ENCODE assay signal across 24 cellular contexts in genomic region chr19:50972795-50973376, GRCh38. TPM values are rescaled to one million over a fixed set of nuclear protein-coding genes. Genes with fewer than 3 reads are reported as not detected.
A peak's percentile ranks its signal among the peaks of the same experiment; 100 is the strongest.
DNase-seq lines count a peak whose midpoint lies in the region; ATAC-seq and TF ChIP-seq lines count a peak whose summit lies in the region.
"Had no signal": no experiment of that assay in that cellular context is flagged by ENCODE, and none has a peak within 500 bp of the region (broad histone marks: within the 10 kb centered on the region; RNA-seq: fewer than 3 reads in every experiment).

No MANE protein-coding gene starts in this region.

- CTCF ChIA-PET in HCT116 (lab: Charles Lee) (no interaction called here), PC-9 (lab: Charles Lee) (interaction anchor here (1.3 kb wide), 1 partner anchor 44 kb away, joined by 6 read pairs; no protein-coding TSS in a partner anchor)

- no peak overlapping the region for H3K27ac ChIP-seq in HCT116 (ENCODE audit: low read depth, low read length)
- peak overlapping the region; percentile 78 for H3K27ac ChIP-seq in PC-9
- H3K27ac ChIP-seq in esophagus (ENCODE audit: low read depth in 2 of 2, low read length in 1 of 2) = peak overlapping the region; percentile 54 to 79
- no peak overlapping the region for H3K27ac ChIP-seq in trophoblast cell (ENCODE audit: low read depth, low read length)
- H3K27ac ChIP-seq: A549; BLaER1 treated with 17β-estradiol and CSF1 and Interleukin-3, amounts not matched to agents 10 nM and 100 nM; RWPE1 had no signal

- H3K79me2 ChIP-seq in HCT116 (ENCODE audit: insufficient read depth, low read length) (no peaks in the 10 kb centered on the region), PC-9 (ENCODE audit: low read depth) (peaks cover 18% of the 10 kb centered on the region), trophoblast cell (ENCODE audit: control insufficient read depth, insufficient read depth, low read length, poor library complexity) (peaks cover 4% of the 10 kb centered on the region)

- no peak for TF ChIP-seq POLR2A in HCT116 (IDR thresholded peaks at IDR 0.05; ENCODE audit: borderline replicate concordance, extremely low read depth, insufficient read depth, insufficient read length)

- H3K4me2 ChIP-seq in HCT116 (ENCODE audit: low read length) (peak overlapping the region; percentile 2), PC-9 (peak overlapping the region; percentile 54), trophoblast cell (ENCODE audit: low read length) (no peak overlapping the region)
- H3K4me2 ChIP-seq: A549; BLaER1 treated with 17β-estradiol and CSF1 and Interleukin-3, amounts not matched to agents 10 nM and 100 nM had no signal

- H2AFZ ChIP-seq in HCT116 (ENCODE audit: low read depth, low read length, poor library complexity, severe bottlenecking) (no peak overlapping the region), PC-9 (no peak overlapping the region), trophoblast cell (ENCODE audit: insufficient read depth, low read length, poor library complexity) (no peak overlapping the region)

- peaks cover 25% of the 10 kb centered on the region for H3K79me1 ChIP-seq in trophoblast cell (ENCODE audit: low read length)

- H4K20me1 ChIP-seq in HCT116 (ENCODE audit: insufficient read depth) (no peaks in the 10 kb centered on the region), PC-9 (ENCODE audit: insufficient read depth) (no peaks in the 10 kb centered on the region)
- H4K20me1 ChIP-seq: BLaER1 treated with 17β-estradiol and CSF1 and Interleukin-3, amounts not matched to agents 10 nM and 100 nM had no signal

- peak overlapping the region; percentile 70 for H4K91ac ChIP-seq in trophoblast cell (ENCODE audit: low read depth, low read length)

- BruUV-seq in HCT116 (replicated peaks; lab: Mats Ljungman, UMichigan) (no TSS peak), PC-9 (replicated peaks; lab: Mats Ljungman, UMichigan) (no TSS peak)

- H3K23ac ChIP-seq in trophoblast cell (ENCODE audit: low read length) = no peak overlapping the region

- H2BK120ac ChIP-seq in trophoblast cell (ENCODE audit: insufficient read depth, low read length, poor library complexity) = peak overlapping the region; percentile 2

- peak overlapping the region; percentile 89 for H2BK12ac ChIP-seq in trophoblast cell (ENCODE audit: low read length)

- DNase-seq in HCT116 (ENCODE audit: low read depth, low spot score) = peak; percentile 67
- peak; percentile 63 to 99 for DNase-seq in PC-9
- DNase-seq in trophoblast cell = no peak
- no peak for DNase-seq in NCI-H187 treated with DMSO at 0.1 percent for 48 hours (lab: John Stamatoyannopoulos, UW)
- no peak for DNase-seq in SW480 (ENCODE audit: low spot score)
- DNase-seq: AML-193; CD4-positive, alpha-beta T cell; DMS79 treated with DMSO at 0.1 percent for 48 hours; GF-D8; Karpas-422; NCI-H1092 treated with DMSO at 0.1 percent for 48 hours; NCI-H1436; NCI-H1930; NCI-H2107; NCI-H446; NCI-H526 treated with DMSO at 0.1 percent for 48 hours; SHP77 treated with DMSO at 0.1 percent for 48 hours had no signal

- RAD21 ChIA-PET in HCT116 (lab: Charles Lee; ENCODE audit: low non-redundant PET in 1 of 2, low total read pairs in 2 of 2, uncharacterized antibody in 2 of 2, unreplicated experiment in 2 of 2) = no interaction called here

- H3K27me3 ChIP-seq in HCT116 (ENCODE audit: insufficient read depth, low read length) (no peaks in the 10 kb centered on the region), PC-9 (ENCODE audit: insufficient read depth, low read depth) (no peaks in the 10 kb centered on the region), esophagus (ENCODE audit: control insufficient read depth in 1 of 2, insufficient read depth in 2 of 2, low read length in 2 of 2) (no peaks in the 10 kb centered on the region), trophoblast cell (ENCODE audit: insufficient read depth, low read length) (no peaks in the 10 kb centered on the region)
- H3K27me3 ChIP-seq: BLaER1 treated with 17β-estradiol and CSF1 and Interleukin-3, amounts not matched to agents 10 nM and 100 nM had no signal

- ATAC-seq in HCT116 (no peak), GM18867 (IDR thresholded peaks at IDR 0.05; ENCODE audit: unreplicated experiment) (no peak)
- ATAC-seq: A549, Panc1 had no signal

- no peak for TF ChIP-seq CTCF in HCT116 (IDR thresholded peaks at IDR 0.05 in 2 of 3, conservative IDR thresholded peaks at IDR 0.05 in 1 of 3; ENCODE audit: borderline replicate concordance in 1 of 3, insufficient read depth in 1 of 3, low read depth in 2 of 3, low read length in 2 of 3)
- no peak for TF ChIP-seq CTCF in PC-9 (conservative IDR thresholded peaks at IDR 0.05)

- no peaks in the 10 kb centered on the region for H3K9me2 ChIP-seq in HCT116 (ENCODE audit: insufficient read depth)
- no peaks in the 10 kb centered on the region for H3K9me2 ChIP-seq in PC-9 (ENCODE audit: insufficient read depth)

- TF ChIP-seq RAD21 in HCT116 (IDR thresholded peaks at IDR 0.05; ENCODE audit: low read depth) = no peak; the same call in 1 of the 2 replicates

- POLR2A ChIA-PET in HCT116 (lab: Charles Lee) (interaction anchor here (0.7 to 1.7 kb wide), 2 partner anchors 28 to 42 kb away, joined by 3 to 4 read pairs; partner anchors contain the start of gene KLK8), PC-9 (lab: Charles Lee; ENCODE audit: unreplicated experiment) (interaction anchor here (0.5 to 1.1 kb wide), 3 partner anchors 10 to 46 kb away, joined by 7 to 8 read pairs (median 7); partner anchors contain the start of gene KLK5)

- H3K4ac ChIP-seq in trophoblast cell (ENCODE audit: low read depth, low read length) = no peak overlapping the region

- H3K4me3 ChIP-seq in HCT116 (replicated peaks in 1 of 2; ENCODE audit: low read depth in 1 of 2, low read length in 2 of 2) (no peak overlapping the region), PC-9 (no peak overlapping the region), esophagus (ENCODE audit: low read depth in 1 of 2, low read length in 2 of 2) (no peak overlapping the region), trophoblast cell (ENCODE audit: low read depth, low read length) (no peak overlapping the region)
- H3K4me3 ChIP-seq: A549; BLaER1 treated with 17β-estradiol and CSF1 and Interleukin-3, amounts not matched to agents 10 nM and 100 nM had no signal

- H3F3A ChIP-seq in PC-9 (ENCODE audit: insufficient read depth, low read depth) = peaks cover 63% of the 10 kb centered on the region

- H4K12ac ChIP-seq in trophoblast cell (ENCODE audit: low read depth, low read length) = no peak overlapping the region

- no peak overlapping the region for H3K9ac ChIP-seq in HCT116 (ENCODE audit: low read length)
- no peak overlapping the region for H3K9ac ChIP-seq in trophoblast cell (ENCODE audit: low read length)
- H3K9ac ChIP-seq: BLaER1 treated with 17β-estradiol and CSF1 and Interleukin-3, amounts not matched to agents 10 nM and 100 nM had no signal

- intact Hi-C loops in HCT116 (cut with micrococcal nuclease) (no loop called here), PC-9 (cut with micrococcal nuclease; ENCODE audit: unreplicated experiment) (no loop called here)

- H3K9me3 ChIP-seq in HCT116 (ENCODE audit: control insufficient read depth in 1 of 2, insufficient read depth in 1 of 2, low read depth in 1 of 2, low read length in 2 of 2) (no peaks in the 10 kb centered on the region), PC-9 (ENCODE audit: insufficient read depth, low read depth) (no peaks in the 10 kb centered on the region), esophagus (ENCODE audit: control insufficient read depth in 2 of 2, insufficient read depth in 1 of 2, low read depth in 1 of 2, low read length in 1 of 2) (no peaks in the 10 kb centered on the region), trophoblast cell (ENCODE audit: insufficient read depth, low read depth, low read length) (peaks cover 2% of the 10 kb centered on the region)
- H3K9me3 ChIP-seq: A549; BLaER1 treated with 17β-estradiol and CSF1 and Interleukin-3, amounts not matched to agents 10 nM and 100 nM had no signal

- H3K4me1 ChIP-seq in HCT116 (ENCODE audit: control insufficient read depth in 1 of 2, insufficient read depth in 2 of 2, low read length in 2 of 2) (peaks cover 47 to 92% of the 10 kb centered on the region in 2 experiments), PC-9 (replicated peaks; ENCODE audit: insufficient read depth) (peaks cover 70% of the 10 kb centered on the region), esophagus (ENCODE audit: control insufficient read depth in 2 of 2, insufficient read depth in 2 of 2, low read length in 1 of 2) (peaks cover 0 to 19% of the 10 kb centered on the region in 2 donors), trophoblast cell (ENCODE audit: control insufficient read depth in 1 of 2, insufficient read depth in 2 of 2, low read length in 2 of 2) (peaks cover 25 to 27% of the 10 kb centered on the region in 2 experiments)

- H3K18ac ChIP-seq in trophoblast cell (ENCODE audit: low read length) = no peak overlapping the region

- peak overlapping the region; percentile 76 for H2AK5ac ChIP-seq in trophoblast cell (ENCODE audit: low read length)

- H3K14ac ChIP-seq in trophoblast cell (ENCODE audit: low read length) = peak overlapping the region; percentile 44

- no peak overlapping the region for H2BK5ac ChIP-seq in trophoblast cell (ENCODE audit: low read depth, low read length, poor library complexity)

- WGBS in esophagus, 2 donors = 53 to 63% methylated on average over 9 of the region's 9 CpGs
- WGBS in trophoblast cell (ENCODE audit: extremely low coverage, insufficient coverage, insufficient read length) = no CpG with 5 or more reads among the region's 9 CpGs

- no peaks in the 10 kb centered on the region for H3K36me3 ChIP-seq in HCT116 (ENCODE audit: control insufficient read depth in 1 of 2, insufficient read depth in 2 of 2, low read length in 2 of 2)
- H3K36me3 ChIP-seq in PC-9 (ENCODE audit: low read depth) = peaks cover 14% of the 10 kb centered on the region; the same call in 1 of the 2 replicates
- no peaks in the 10 kb centered on the region for H3K36me3 ChIP-seq in esophagus (ENCODE audit: control insufficient read depth in 2 of 2, insufficient read depth in 2 of 2, low read length in 1 of 2)
- no peaks in the 10 kb centered on the region for H3K36me3 ChIP-seq in trophoblast cell (ENCODE audit: control insufficient read depth in 1 of 2, insufficient read depth in 2 of 2, low read length in 2 of 2)
- H3K36me3 ChIP-seq: BLaER1 treated with 17β-estradiol and CSF1 and Interleukin-3, amounts not matched to agents 10 nM and 100 nM had no signal

- H4K8ac ChIP-seq in trophoblast cell (ENCODE audit: low read depth, low read length) = no peak overlapping the region

RNA-seq across cellular contexts. Expression of gene KLK6, which starts 3.5 kb away (rescaled TPM):
- total RNA-seq in HCT116 (2021; ENCODE audit: unreplicated experiment) = 40.5 TPM
- 72.9 and 87.4 TPM in 2 replicates for polyA plus RNA-seq in HCT116 (2012)
- total RNA-seq in PC-9 (2021) = 490 and 581 TPM in 2 replicates
- 10 to 100 TPM; 32.8 to 64.6 TPM for polyA plus RNA-seq in esophagus
- 59.8 and 62.6 TPM in 2 replicates for polyA plus RNA-seq in trophoblast cell (2013)
- total RNA-seq: CD4-positive, alpha-beta T cell; H4 had no signal

RNA-seq across cellular contexts. Expression of gene KLK7, which starts 10.8 kb away (rescaled TPM):
- 30.5 TPM for total RNA-seq in HCT116 (2021; ENCODE audit: unreplicated experiment)
- polyA plus RNA-seq in HCT116 (2012) = 31.4 and 34.2 TPM in 2 replicates
- total RNA-seq in PC-9 (2021) = 98.1 and 138 TPM in 2 replicates
- polyA plus RNA-seq in esophagus = 10 to 100 TPM; 36.4 to 96.4 TPM
- 0.21 and 0.26 TPM in 2 replicates for polyA plus RNA-seq in trophoblast cell (2013)
- total RNA-seq: CD4-positive, alpha-beta T cell; H4 had no signal
- polyA plus RNA-seq: A549 had no signal

RNA-seq across cellular contexts. Expression of gene KLK5, which starts 20.0 kb away (rescaled TPM):
- total RNA-seq in HCT116 (2021; ENCODE audit: unreplicated experiment) = 1.2 TPM
- polyA plus RNA-seq in HCT116 (2012) = 4.4 and 5.8 TPM in 2 replicates
- total RNA-seq in PC-9 (2021) = 405 and 412 TPM in 2 replicates
- 10 to 100 TPM; 13.9 to 18.7 TPM for polyA plus RNA-seq in esophagus
- 0.10 and 0.14 TPM in 2 replicates for polyA plus RNA-seq in trophoblast cell (2013)
- total RNA-seq: CD4-positive, alpha-beta T cell; H4 had no signal
- polyA plus RNA-seq: A549 had no signal

RNA-seq across cellular contexts. Expression of gene KLK8, which starts 28.5 kb away (rescaled TPM):
- total RNA-seq in HCT116 (2021; ENCODE audit: unreplicated experiment) (92.8 TPM), PC-9 (2021) (120 and 128 TPM in 2 replicates)
- 149 and 150 TPM in 2 replicates for polyA plus RNA-seq in HCT116 (2012)
- 100 to 1,000 TPM; 226 to 261 TPM for polyA plus RNA-seq in esophagus
- polyA plus RNA-seq in trophoblast cell (2013) = 1.6 TPM in 2 replicates
- total RNA-seq: CD4-positive, alpha-beta T cell; H4 had no signal
- polyA plus RNA-seq: A549 had no signal

RNA-seq across cellular contexts. Expression of gene KLK10, which starts 46.6 kb away (rescaled TPM):
- 33.6 TPM for total RNA-seq in HCT116 (2021; ENCODE audit: unreplicated experiment)
- 37.4 and 37.8 TPM in 2 replicates for polyA plus RNA-seq in HCT116 (2012)
- total RNA-seq in PC-9 (2021) = 28.0 and 28.9 TPM in 2 replicates
- polyA plus RNA-seq in esophagus = 100 to 1,000 TPM; 223 to 304 TPM
- 0.79 and 0.94 TPM in 2 replicates for polyA plus RNA-seq in trophoblast cell (2013)
- total RNA-seq: CD4-positive, alpha-beta T cell; H4 had no signal

Comparison
In these comparisons a context has a peak if more than half of its experiments do, and no peak if none do; other contexts are left out.
1. DNase-seq: peak in HCT116 (single experiment) and PC-9 (2 of 2); none in trophoblast cell (0 of 2), NCI-H187 treated with DMSO at 0.1 percent for 48 hours (single experiment) and SW480 (single experiment).
2. H3K27ac ChIP-seq: peak in PC-9 (single experiment) and esophagus (2 of 2); none in HCT116 (single experiment) and trophoblast cell (single experiment).
3. RNA of gene KLK6, which starts 3.5 kb away (total RNA-seq): 490 to 581 TPM in PC-9; 40.5 TPM in HCT116 (single experiment); every median in the first group is over 10 times any median in the second.
4. RNA of gene KLK5, which starts 20.0 kb away (total RNA-seq): 405 to 412 TPM in PC-9; 1.2 TPM in HCT116 (single experiment); every median in the first group is over 100 times any median in the second.